16 cellular contexts compared by ENCODE assay signal in genomic region chr2:234334146-234334545, GRCh38.
DNase-seq lines count a peak whose midpoint lies in the region; ATAC-seq and TF ChIP-seq lines count a peak whose summit lies in the region.
"Had no signal": no experiment of that assay in that cellular context is flagged by ENCODE, and none has a peak within 500 bp of the region (broad histone marks: within the 10 kb centered on the region; RNA-seq: fewer than 3 reads in every experiment).

No MANE protein-coding gene starts in this region.

- H3K9me3 Mint-ChIP-seq in stimulated activated naive CD8-positive, alpha-beta T cell treated with anti-CD3 and anti-CD28 coated beads, Interleukin-15, amount 100 ng/mL, for 72 hours = peaks cover 5 to 13% of the 10 kb centered on the region in 2 donors

- H3K27me3 Mint-ChIP-seq in stimulated activated naive CD8-positive, alpha-beta T cell treated with anti-CD3 and anti-CD28 coated beads, Interleukin-15, amount 100 ng/mL, for 72 hours = no peaks in the 10 kb centered on the region

- H3K4me1 Mint-ChIP-seq in stimulated activated naive CD8-positive, alpha-beta T cell treated with anti-CD3 and anti-CD28 coated beads, Interleukin-15, amount 100 ng/mL, for 72 hours = peaks cover 47% of the 10 kb centered on the region

- H3K4me3 Mint-ChIP-seq in stimulated activated naive CD8-positive, alpha-beta T cell treated with anti-CD3 and anti-CD28 coated beads, Interleukin-15, amount 100 ng/mL, for 72 hours = no peak overlapping the region

- H3K27me3 ChIP-seq in BE2C = no peaks in the 10 kb centered on the region

- H3K4me3 ChIP-seq in BE2C (ENCODE audit: low read depth, low read length) = no peak overlapping the region
- H3K4me3 ChIP-seq: SK-N-MC had no signal

- TF ChIP-seq CTCF in BE2C (IDR thresholded peaks at IDR 0.05; ENCODE audit: low read depth, low read length) = no peak

- peaks cover 25% of the 10 kb centered on the region for H3K4me1 ChIP-seq in BE2C

- H3K36me3 ChIP-seq in BE2C = no peaks in the 10 kb centered on the region

- peak overlapping the region in 1 of 2 donors; percentile 23 for H3K27ac Mint-ChIP-seq in stimulated activated naive CD8-positive, alpha-beta T cell treated with anti-CD3 and anti-CD28 coated beads, Interleukin-15, amount 100 ng/mL, for 72 hours

- no peak for ATAC-seq in stimulated activated naive CD8-positive, alpha-beta T cell treated with anti-CD3 and anti-CD28 coated beads, Interleukin-15, amount 100 ng/mL, for 72 hours
- ATAC-seq in HG03439 (IDR thresholded peaks at IDR 0.05; ENCODE audit: unreplicated experiment) = no peak
- ATAC-seq: esophagus mucosa, left lobe of liver had no signal

- peak; percentile 41 for DNase-seq in BE2C
- peak; percentile 14 for DNase-seq in LoVo (ENCODE audit: low spot score)
- peak; percentile 66 for DNase-seq in dermis blood vessel endothelial cell
- DNase-seq in lung microvascular endothelial cell (ENCODE audit: low read depth in 2 of 2) = peak; percentile 68 to 78
- DNase-seq in stimulated activated naive CD8-positive, alpha-beta T cell treated with anti-CD3 and anti-CD28 coated beads, Interleukin-15, amount 100 ng/mL, for 72 hours = no peak
- no peak for DNase-seq in globus pallidus (ENCODE audit: low spot score)
- DNase-seq in GDM1 (lab: John Stamatoyannopoulos, UW) = no peak
- DNase-seq: activated CD4-positive, CD25-positive, alpha-beta regulatory T cell; aorta; NCI-H1417 treated with DMSO at 0.1 percent for 48 hours; NCI-H748 treated with DMSO at 0.1 percent for 48 hours; occipital lobe had no signal

- no peaks in the 10 kb centered on the region for H3K9me3 ChIP-seq in BE2C

Comparison
In these comparisons a context has a peak if more than half of its experiments do, and no peak if none do; other contexts are left out.
1. DNase-seq: peak in BE2C (single experiment), LoVo (single experiment), dermis blood vessel endothelial cell (single experiment) and lung microvascular endothelial cell (2 of 2); none in stimulated activated naive CD8-positive, alpha-beta T cell treated with anti-CD3 and anti-CD28 coated beads, Interleukin-15, amount 100 ng/mL, for 72 hours (0 of 2), globus pallidus (single experiment) and GDM1 (single experiment).